14 cellular contexts compared by ENCODE assay signal in the genomic region with DNA sequence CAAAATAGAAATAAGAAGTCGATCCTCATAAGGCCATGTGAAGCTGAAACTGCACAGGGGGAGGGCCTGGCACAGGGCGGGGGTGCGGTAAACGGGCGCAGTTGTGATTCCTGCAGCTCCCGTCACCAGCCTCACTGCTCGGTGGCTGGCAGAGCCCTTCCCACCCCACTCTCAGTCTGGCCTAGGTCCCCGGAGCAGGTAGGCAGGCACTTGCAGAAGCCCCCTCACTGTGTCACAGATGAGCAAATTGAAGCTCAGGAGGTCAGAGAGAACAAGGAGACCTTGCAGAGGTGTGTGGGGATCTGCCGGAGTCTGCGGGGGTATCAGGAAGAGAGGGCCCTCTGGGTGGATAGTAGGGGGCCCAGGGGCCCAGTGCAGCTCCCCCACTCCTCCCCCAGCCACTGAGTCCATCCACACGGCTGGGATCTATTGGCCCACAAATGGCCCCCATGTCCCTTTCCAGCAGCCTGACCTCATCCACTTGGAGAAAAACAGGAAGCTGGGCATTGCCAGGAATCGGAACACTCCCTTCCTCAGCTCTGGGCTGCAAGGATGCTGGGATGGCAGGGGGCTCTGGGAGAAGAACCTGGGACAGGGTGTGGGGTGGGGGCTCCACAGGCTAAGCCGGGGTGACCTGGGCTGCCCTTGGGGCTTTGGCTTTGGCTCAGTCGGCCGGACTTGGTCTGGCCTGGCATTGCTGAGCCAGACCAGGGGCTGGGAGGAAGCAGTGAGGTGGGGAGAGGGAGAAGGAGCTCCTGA. TPM values are rescaled to one million over a fixed set of nuclear protein-coding genes. Genes with fewer than 3 reads are reported as not detected.
DNase-seq lines count a peak whose midpoint lies in the region; ATAC-seq, FAIRE-seq and TF ChIP-seq lines count a peak whose summit lies in the region.
"Had no signal": no experiment of that assay in that cellular context is flagged by ENCODE, and none has a peak within 500 bp of the region (broad histone marks: within the 10 kb centered on the region; RNA-seq: fewer than 3 reads in every experiment).

No MANE protein-coding gene starts in this region.

- no peak for TF ChIP-seq POLR2A in right lobe of liver (IDR thresholded peaks at IDR 0.05)
- TF ChIP-seq POLR2A in GM12891 (IDR thresholded peaks at IDR 0.05; ENCODE audit: low read depth, low read length) = no peak

- peak overlapping the region; percentile 46 to 62 for H3K27ac ChIP-seq in ascending aorta
- peak overlapping the region; percentile 24 to 34 for H3K27ac ChIP-seq in esophagus (ENCODE audit: low read depth in 2 of 2, low read length in 1 of 2)
- H3K27ac ChIP-seq in right lobe of liver = peak overlapping the region in 2 of 3 donors; percentile 21 to 33
- peak overlapping the region; percentile 41 for H3K27ac ChIP-seq in stomach smooth muscle (ENCODE audit: low read length)
- H3K27ac ChIP-seq: BLaER1, cardiac muscle cell, epithelial cell of prostate, SJSA1 had no signal

- peaks cover 3 to 7% of the 10 kb centered on the region in 2 donors for H3K4me1 ChIP-seq in ascending aorta
- peaks cover 7 to 14% of the 10 kb centered on the region in 2 donors for H3K4me1 ChIP-seq in esophagus (ENCODE audit: control insufficient read depth in 2 of 2, insufficient read depth in 2 of 2, low read length in 1 of 2)
- no peaks in the 10 kb centered on the region for H3K4me1 ChIP-seq in right lobe of liver
- H3K4me1 ChIP-seq in stomach smooth muscle (ENCODE audit: control insufficient read depth, insufficient read depth, low read length) = peaks cover 2% of the 10 kb centered on the region

- ATAC-seq in right lobe of liver = peak; percentile 8 to 48 (median 40)

- peak in 1 of 2 donors; percentile 71 for DNase-seq in ascending aorta (ENCODE audit: low spot score in 2 of 2)
- DNase-seq in right lobe of liver = peak in 1 of 3 donors; percentile 42
- DNase-seq in anterior cingulate cortex (lab: John Stamatoyannopoulos, UW) = no peak
- no peak for DNase-seq in RKO (ENCODE audit: low spot score)
- no peak for DNase-seq in GM12891 (ENCODE audit: insufficient read length, low spot score)
- DNase-seq: activated naive CD4-positive, alpha-beta T cell treated with anti-CD3 and anti-CD28 coated beads, Interleukin-2, amount 50 U/mL, for 16 hours; hypothalamus; MV-4-11 had no signal

- H3K36me3 ChIP-seq in ascending aorta = no peaks in the 10 kb centered on the region
- H3K36me3 ChIP-seq in esophagus (ENCODE audit: control insufficient read depth in 2 of 2, insufficient read depth in 2 of 2, low read length in 1 of 2) = no peaks in the 10 kb centered on the region
- H3K36me3 ChIP-seq in right lobe of liver = no peaks in the 10 kb centered on the region
- no peaks in the 10 kb centered on the region for H3K36me3 ChIP-seq in stomach smooth muscle (ENCODE audit: control insufficient read depth in 2 of 2, insufficient read depth in 2 of 2, low read length in 2 of 2)
- H3K36me3 ChIP-seq: BLaER1, cardiac muscle cell, SJSA1 had no signal

- no peak overlapping the region for H3K4me3 ChIP-seq in ascending aorta
- no peak overlapping the region for H3K4me3 ChIP-seq in esophagus (ENCODE audit: low read depth in 1 of 2, low read length in 2 of 2)
- no peak overlapping the region for H3K4me3 ChIP-seq in right lobe of liver
- H3K4me3 ChIP-seq in stomach smooth muscle (ENCODE audit: low read length in 2 of 2) = no peak overlapping the region
- H3K4me3 ChIP-seq: BLaER1, cardiac muscle cell, SJSA1 had no signal

- H3K9ac ChIP-seq in stomach smooth muscle (ENCODE audit: low read length in 2 of 2) = no peak overlapping the region
- H3K9ac ChIP-seq: BLaER1 had no signal

- no peaks in the 10 kb centered on the region for H3K9me3 ChIP-seq in ascending aorta
- H3K9me3 ChIP-seq in esophagus (ENCODE audit: control insufficient read depth in 2 of 2, insufficient read depth in 1 of 2, low read depth in 1 of 2, low read length in 1 of 2) = no peaks in the 10 kb centered on the region
- H3K9me3 ChIP-seq in right lobe of liver = no peaks in the 10 kb centered on the region
- H3K9me3 ChIP-seq in stomach smooth muscle (ENCODE audit: control insufficient read depth in 2 of 2, low read length in 2 of 2) = no peaks in the 10 kb centered on the region
- H3K9me3 ChIP-seq: BLaER1, SJSA1 had no signal

- no peak for FAIRE-seq in GM12891 (lab: Jason Lieb, UNC)

- WGBS in esophagus, 2 donors = 82% methylated on average over 15 of the region's 15 CpGs
- WGBS in right lobe of liver (ENCODE audit: insufficient coverage, low coverage, low lambda C conversion rate, missing lambda C conversion rate) = 53% methylated on average over 4 of the region's 15 CpGs

- H3K27me3 ChIP-seq in ascending aorta = no peaks in the 10 kb centered on the region
- no peaks in the 10 kb centered on the region for H3K27me3 ChIP-seq in esophagus (ENCODE audit: control insufficient read depth in 1 of 2, insufficient read depth in 2 of 2, low read length in 2 of 2)
- no peaks in the 10 kb centered on the region for H3K27me3 ChIP-seq in right lobe of liver
- H3K27me3 ChIP-seq in stomach smooth muscle (ENCODE audit: control insufficient read depth in 1 of 2, insufficient read depth in 2 of 2, low read length in 2 of 2) = no peaks in the 10 kb centered on the region
- H3K27me3 ChIP-seq: BLaER1, cardiac muscle cell, SJSA1 had no signal

- intact Hi-C loops in ascending aorta (cut with DNase I) (no loop called here), right lobe of liver (cut with DNase I) (no loop called here)

- TF ChIP-seq CTCF in ascending aorta (IDR thresholded peaks at IDR 0.05) = no peak
- TF ChIP-seq CTCF in right lobe of liver (IDR thresholded peaks at IDR 0.05) = no peak

TF ChIP-seq in GM12891, 5 proteins besides CTCF, POLR2A, EP300 and RAD21:
- TF ChIP-seq PAX5 (IDR thresholded peaks at IDR 0.05; ENCODE audit: insufficient read depth, low read length, severe bottlenecking) (no peak), TAF1 (IDR thresholded peaks at IDR 0.05; ENCODE audit: low read depth, low read length) (no peak), POU2F2 (IDR thresholded peaks at IDR 0.05; ENCODE audit: low read depth, low read length) (no peak), POLR2AphosphoS5 (IDR thresholded peaks at IDR 0.05; ENCODE audit: low read depth, low read length) (no peak), SPI1 (IDR thresholded peaks at IDR 0.05; ENCODE audit: low read depth, low read length) (no peak)

RNA-seq across cellular contexts. Expression of a gene that starts 21.4 kb away (rescaled TPM):
- total RNA-seq in ascending aorta = 7.7 TPM
- polyA plus RNA-seq in esophagus = 1 to 10 TPM; 8.0 to 9.2 TPM
- total RNA-seq in right lobe of liver = 1 to 10 TPM; 4.8 to 7.8 (median 6.3) TPM
- polyA plus RNA-seq in GM12891 (2012; ENCODE audit: low read depth, missing spikeins) = 12.4 TPM
